ENCODE assay signal across 10 cellular contexts in genomic region chr15:67564590-67565345, GRCh38. TPM values are rescaled to one million over a fixed set of nuclear protein-coding genes. Genes with fewer than 3 reads are reported as not detected.
A peak's percentile ranks its signal among the peaks of the same experiment; 100 is the strongest.
DNase-seq lines count a peak whose midpoint lies in the region; ATAC-seq, FAIRE-seq and TF ChIP-seq lines count a peak whose summit lies in the region.
"Had no signal": no experiment of that assay in that cellular context is flagged by ENCODE, and none has a peak within 500 bp of the region (broad histone marks: within the 10 kb centered on the region; RNA-seq: fewer than 3 reads in every experiment).

No MANE protein-coding gene starts in this region.

- H3K9me3 Mint-ChIP-seq in nephron progenitor cell = peaks cover 10% of the 10 kb centered on the region

- no peaks in the 10 kb centered on the region for H3K27me3 Mint-ChIP-seq in nephron progenitor cell (ENCODE audit: low read depth, poor library complexity)

- peaks cover 53% of the 10 kb centered on the region for H3K36me3 Mint-ChIP-seq in nephron progenitor cell (ENCODE audit: low read depth)

- peak; percentile 28 for DNase-seq in brain microvascular endothelial cell
- no peak for DNase-seq in left lung
- DNase-seq in nephron progenitor cell = no peak
- no peak for DNase-seq in anterior cingulate cortex (lab: John Stamatoyannopoulos, UW)
- DNase-seq in RCC 7860 (ENCODE audit: low spot score) = no peak
- DNase-seq: NCI-H524, posterior cingulate gyrus had no signal

- no peaks in the 10 kb centered on the region for H3K9me3 ChIP-seq in left lung

- no peak for FAIRE-seq in RCC 7860 (lab: Jason Lieb, UNC)

- ATAC-seq in GM18517 (IDR thresholded peaks at IDR 0.05; ENCODE audit: unreplicated experiment) = peak; percentile 95
- peak; percentile 92 for ATAC-seq in GM21529 (IDR thresholded peaks at IDR 0.05; ENCODE audit: unreplicated experiment)
- peak; percentile 85 for ATAC-seq in HG03442 (IDR thresholded peaks at IDR 0.05; ENCODE audit: unreplicated experiment)
- no peak for ATAC-seq in left lung

- TF ChIP-seq CTCF in brain microvascular endothelial cell (IDR thresholded peaks at IDR 0.05; ENCODE audit: low read depth, low read length, missing control alignments) (no peak), left lung (IDR thresholded peaks at IDR 0.05) (no peak), nephron progenitor cell (IDR thresholded peaks at IDR 0.05) (no peak)

- in situ Hi-C loops in brain microvascular endothelial cell (cut with HindIII; ENCODE audit: low pct_ligation_motif_present, low sequenced_read_pairs) = no loop called here

- no peak overlapping the region for H3K4me3 Mint-ChIP-seq in nephron progenitor cell

- H3K4me1 Mint-ChIP-seq in nephron progenitor cell = peaks cover 30% of the 10 kb centered on the region

- no peaks in the 10 kb centered on the region for H3K4me1 ChIP-seq in left lung

- H3K27ac ChIP-seq in brain microvascular endothelial cell (no peak overlapping the region), left lung (no peak overlapping the region)

- H3K27me3 ChIP-seq in brain microvascular endothelial cell (replicated peaks) = no peaks in the 10 kb centered on the region
- no peaks in the 10 kb centered on the region for H3K27me3 ChIP-seq in left lung

- H3K4me3 ChIP-seq in brain microvascular endothelial cell (ENCODE audit: low read depth, low read length) = no peak overlapping the region
- no peak overlapping the region for H3K4me3 ChIP-seq in left lung

- no peaks in the 10 kb centered on the region for H3K36me3 ChIP-seq in brain microvascular endothelial cell (replicated peaks)
- peaks cover 0 to 3% of the 10 kb centered on the region in 2 donors for H3K36me3 ChIP-seq in left lung

- no peak overlapping the region for H3K27ac Mint-ChIP-seq in nephron progenitor cell

- intact Hi-C loops in left lung (cut with DNase I) = no loop called here

RNA-seq across cellular contexts. Expression of gene MAP2K5, which starts 22.3 kb away (rescaled TPM):
- total RNA-seq in left lung = 10 to 100 TPM; 13.5 to 17.0 TPM

RNA-seq across cellular contexts. Expression of gene C15orf61, which starts 43.8 kb away (rescaled TPM):
- 1 to 10 TPM; 5.8 to 6.9 TPM for total RNA-seq in left lung
